Comparison of ENCODE assay signal across 13 cellular contexts in the genomic region with DNA sequence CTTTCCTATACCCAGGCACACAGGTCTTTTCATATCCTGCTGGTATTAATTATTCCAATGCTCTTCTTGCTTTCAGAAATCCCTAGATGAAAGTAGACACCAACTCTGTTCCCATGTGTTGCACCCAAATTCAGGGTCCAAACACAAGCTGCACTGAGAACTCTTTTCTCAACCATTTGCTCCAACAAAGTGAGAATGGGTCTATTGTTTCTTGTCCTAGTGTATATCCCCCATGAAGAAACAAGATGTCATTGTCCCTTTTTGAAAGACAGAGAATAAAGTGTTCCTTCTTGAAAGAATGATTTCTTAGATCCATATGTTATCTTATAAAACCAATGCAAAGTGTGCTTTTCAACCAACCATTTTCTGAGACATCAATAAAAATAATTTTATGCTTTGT.
A peak's percentile ranks its signal among the peaks of the same experiment; 100 is the strongest.
DNase-seq lines count a peak whose midpoint lies in the region; ATAC-seq and TF ChIP-seq lines count a peak whose summit lies in the region.
"Had no signal": no experiment of that assay in that cellular context is flagged by ENCODE, and none has a peak within 500 bp of the region (broad histone marks: within the 10 kb centered on the region; RNA-seq: fewer than 3 reads in every experiment).

No MANE protein-coding gene starts in this region.

- TF ChIP-seq CTCF in mesothelial cell of epicardium (IDR thresholded peaks at IDR 0.05; ENCODE audit: unreplicated experiment), result no peak

- H3K36me3 Mint-ChIP-seq in mesothelial cell of epicardium, result no peaks in the 10 kb centered on the region
- no peaks in the 10 kb centered on the region for H3K36me3 Mint-ChIP-seq in activated CD4-positive, alpha-beta T cell treated with anti-CD3 and anti-CD28 coated beads, Interleukin-2, amount 10 ng/mL, durations not matched to agents 24 days and 14 days (ENCODE audit: low read depth)
- H3K36me3 Mint-ChIP-seq: CD4-positive, CD25-positive, alpha-beta regulatory T cell had no signal

- intact Hi-C loops in activated CD4-positive, alpha-beta T cell treated with anti-CD3 and anti-CD28 coated beads, Interleukin-2, amount 10 ng/mL, durations not matched to agents 24 days and 14 days (cut with micrococcal nuclease), result no loop called here

- H3K4me3 Mint-ChIP-seq in mesothelial cell of epicardium, result no peak overlapping the region
- no peak overlapping the region for H3K4me3 Mint-ChIP-seq in activated CD4-positive, alpha-beta T cell treated with anti-CD3 and anti-CD28 coated beads, Interleukin-2, amount 10 ng/mL, durations not matched to agents 24 days and 14 days
- H3K4me3 Mint-ChIP-seq: CD4-positive, CD25-positive, alpha-beta regulatory T cell had no signal

- peak overlapping the region; percentile 71 for H3K27ac Mint-ChIP-seq in mesothelial cell of epicardium
- H3K27ac Mint-ChIP-seq in activated CD4-positive, alpha-beta T cell treated with anti-CD3 and anti-CD28 coated beads, Interleukin-2, amount 10 ng/mL, durations not matched to agents 24 days and 14 days, result no peak overlapping the region
- H3K27ac Mint-ChIP-seq: CD4-positive, CD25-positive, alpha-beta regulatory T cell had no signal

- peaks cover 54% of the 10 kb centered on the region for H3K4me1 Mint-ChIP-seq in mesothelial cell of epicardium
- no peaks in the 10 kb centered on the region for H3K4me1 Mint-ChIP-seq in activated CD4-positive, alpha-beta T cell treated with anti-CD3 and anti-CD28 coated beads, Interleukin-2, amount 10 ng/mL, durations not matched to agents 24 days and 14 days
- H3K4me1 Mint-ChIP-seq: CD4-positive, CD25-positive, alpha-beta regulatory T cell had no signal

- peaks cover 4% of the 10 kb centered on the region for H3K9me3 Mint-ChIP-seq in mesothelial cell of epicardium
- no peaks in the 10 kb centered on the region for H3K9me3 Mint-ChIP-seq in activated CD4-positive, alpha-beta T cell treated with anti-CD3 and anti-CD28 coated beads, Interleukin-2, amount 10 ng/mL, durations not matched to agents 24 days and 14 days

- DNase-seq in SK-MEL-5 (ENCODE audit: low read depth, low spot score) (peak; percentile 51), foreskin melanocyte (peak; percentile 36), mesothelial cell of epicardium (ENCODE audit: low spot score in 2 of 2, unreplicated experiment in 2 of 2) (no peak), superior temporal gyrus (ENCODE audit: extremely low spot score) (peak; percentile 73), HuH-7.5 (ENCODE audit: low spot score) (no peak), T1000 (lab: John Stamatoyannopoulos, UW) (no peak)
- no peak for DNase-seq in activated CD4-positive, alpha-beta T cell treated with anti-CD3 and anti-CD28 coated beads, Interleukin-2, amount 10 ng/mL, durations not matched to agents 24 days and 14 days
- DNase-seq: 8988T; AML-193; CD4-positive, CD25-positive, alpha-beta regulatory T cell; DMS 273 treated with DMSO at 0.1 percent for 48 hours; DMS79 had no signal

- ATAC-seq in HG03378 (IDR thresholded peaks at IDR 0.05; ENCODE audit: unreplicated experiment), result no peak

- in situ Hi-C loops in SK-MEL-5 (cut with HindIII; ENCODE audit: low pct_unique_long_range_greater_than_20kb, low sequenced_read_pairs), result no loop called here

- no peaks in the 10 kb centered on the region for H3K27me3 Mint-ChIP-seq in mesothelial cell of epicardium (ENCODE audit: low read depth)
- H3K27me3 Mint-ChIP-seq in activated CD4-positive, alpha-beta T cell treated with anti-CD3 and anti-CD28 coated beads, Interleukin-2, amount 10 ng/mL, durations not matched to agents 24 days and 14 days, result no peaks in the 10 kb centered on the region
- H3K27me3 Mint-ChIP-seq: CD4-positive, CD25-positive, alpha-beta regulatory T cell had no signal

Comparison
In these comparisons a context has a peak if more than half of its experiments do, and no peak if none do; other contexts are left out.
1. DNase-seq: peak in SK-MEL-5 (single experiment), foreskin melanocyte (single experiment) and superior temporal gyrus (single experiment); none in mesothelial cell of epicardium (0 of 2), HuH-7.5 (single experiment), T1000 (single experiment) and activated CD4-positive, alpha-beta T cell treated with anti-CD3 and anti-CD28 coated beads, Interleukin-2, amount 10 ng/mL, durations not matched to agents 24 days and 14 days (single experiment).